Comparison of ENCODE assay signal across 15 cellular contexts in the genomic region with DNA sequence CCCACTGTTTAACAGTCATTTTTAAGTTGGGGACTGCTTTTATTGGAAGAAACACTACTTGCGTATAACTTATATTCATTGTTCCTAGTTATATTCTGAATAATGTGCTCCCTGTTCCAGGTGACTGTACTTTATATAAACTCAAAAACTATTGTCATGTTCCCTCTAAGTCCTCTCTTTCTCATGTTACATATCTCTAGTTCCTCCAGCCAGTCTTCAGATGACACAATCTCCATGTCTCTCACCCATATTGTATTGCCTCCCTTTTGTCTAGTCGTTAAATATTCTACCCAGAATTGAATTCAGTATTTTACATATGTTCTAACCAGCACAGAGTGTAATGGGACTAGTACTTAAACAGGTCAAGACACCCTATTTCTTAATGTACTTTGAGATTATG. TPM values are rescaled to one million over a fixed set of nuclear protein-coding genes. Genes with fewer than 3 reads are reported as not detected.
A peak's percentile ranks its signal among the peaks of the same experiment; 100 is the strongest.
DNase-seq lines count a peak whose midpoint lies in the region; ATAC-seq and TF ChIP-seq lines count a peak whose summit lies in the region.
"Had no signal": no experiment of that assay in that cellular context is flagged by ENCODE, and none has a peak within 500 bp of the region (broad histone marks: within the 10 kb centered on the region; RNA-seq: fewer than 3 reads in every experiment).

No MANE protein-coding gene starts in this region.

- H3K4me1 Mint-ChIP-seq in CD14-positive monocyte, result peaks cover 43% of the 10 kb centered on the region

- H3K4me3 ChIP-seq in gastrocnemius medialis, result no peak overlapping the region
- H3K4me3 ChIP-seq: GM23248, HAP-1 had no signal

- TF ChIP-seq POLR2A in gastrocnemius medialis (IDR thresholded peaks at IDR 0.05), result no peak

- intact Hi-C loops in CD14-positive monocyte (cut with micrococcal nuclease), result no loop called here
- intact Hi-C loops in gastrocnemius medialis (cut with DNase I; ENCODE audit: low total_unique reads), result no loop called here

- peak; percentile 14 to 27 for DNase-seq in AML-193 (lab: John Stamatoyannopoulos, UW)
- no peak for DNase-seq in CD14-positive monocyte (ENCODE audit: low spot score)
- peak; percentile 21 for DNase-seq in MV-4-11 (lab: John Stamatoyannopoulos, UW)
- DNase-seq in gastrocnemius medialis, result no peak
- DNase-seq in NCI-H446 treated with DMSO at 0.1 percent for 48 hours (lab: John Stamatoyannopoulos, UW), result no peak
- DNase-seq: ACHN; Calu3; CD8-positive, alpha-beta T cell; DMS53; DND-41; EL; GM23248 had no signal

- peaks cover 16 to 19% of the 10 kb centered on the region in 2 donors for H3K4me1 ChIP-seq in gastrocnemius medialis

- H3K27me3 Mint-ChIP-seq in CD14-positive monocyte (ENCODE audit: low read depth in 3 of 3), result no peaks in the 10 kb centered on the region

- TF ChIP-seq CTCF in CD14-positive monocyte (IDR thresholded peaks at IDR 0.05), result no peak
- no peak for TF ChIP-seq CTCF in gastrocnemius medialis (IDR thresholded peaks at IDR 0.05 in 4 of 5, conservative IDR thresholded peaks at IDR 0.05 in 1 of 5)

- H3K9me3 ChIP-seq in gastrocnemius medialis, result no peaks in the 10 kb centered on the region
- H3K9me3 ChIP-seq: HAP-1 had no signal

- no peaks in the 10 kb centered on the region for H3K36me3 ChIP-seq in gastrocnemius medialis

- peaks cover 8 to 12% of the 10 kb centered on the region in 2 donors for H3K36me3 Mint-ChIP-seq in CD14-positive monocyte

- H3K4me3 Mint-ChIP-seq in CD14-positive monocyte, result no peak overlapping the region
- H3K4me3 Mint-ChIP-seq: CD8-positive, alpha-beta T cell had no signal

- in situ Hi-C loops in gastrocnemius medialis (cut with MboI; ENCODE audit: low sequenced_read_pairs in 4 of 4), result no loop called here

- peaks cover 0 to 5% (median 2%) of the 10 kb centered on the region in 7 donors for H3K9me3 Mint-ChIP-seq in CD14-positive monocyte
- H3K9me3 Mint-ChIP-seq: CD8-positive, alpha-beta T cell had no signal

- no peaks in the 10 kb centered on the region for H3K27me3 ChIP-seq in gastrocnemius medialis

- peak overlapping the region in 6 of 7 donors; percentile 4 to 37 (median 24) for H3K27ac Mint-ChIP-seq in CD14-positive monocyte

- ATAC-seq in gastrocnemius medialis (peak in 1 of 2 donors; percentile 86), SK-N-SH treated with all-trans-retinoic acid at 6 μM for 48 hours (no peak)
- ATAC-seq: CD8-positive, alpha-beta T cell had no signal

- peak overlapping the region in 3 of 4 donors; percentile 46 to 63 (median 55) for H3K27ac ChIP-seq in gastrocnemius medialis
- H3K27ac ChIP-seq: C4-2B, GM23248 had no signal

TF ChIP-seq in SK-N-SH treated with all-trans-retinoic acid at 6 μM for 48 hours, 23 proteins besides CTCF, POLR2A, EP300 and RAD21:
- TF ChIP-seq, protein P1, sequence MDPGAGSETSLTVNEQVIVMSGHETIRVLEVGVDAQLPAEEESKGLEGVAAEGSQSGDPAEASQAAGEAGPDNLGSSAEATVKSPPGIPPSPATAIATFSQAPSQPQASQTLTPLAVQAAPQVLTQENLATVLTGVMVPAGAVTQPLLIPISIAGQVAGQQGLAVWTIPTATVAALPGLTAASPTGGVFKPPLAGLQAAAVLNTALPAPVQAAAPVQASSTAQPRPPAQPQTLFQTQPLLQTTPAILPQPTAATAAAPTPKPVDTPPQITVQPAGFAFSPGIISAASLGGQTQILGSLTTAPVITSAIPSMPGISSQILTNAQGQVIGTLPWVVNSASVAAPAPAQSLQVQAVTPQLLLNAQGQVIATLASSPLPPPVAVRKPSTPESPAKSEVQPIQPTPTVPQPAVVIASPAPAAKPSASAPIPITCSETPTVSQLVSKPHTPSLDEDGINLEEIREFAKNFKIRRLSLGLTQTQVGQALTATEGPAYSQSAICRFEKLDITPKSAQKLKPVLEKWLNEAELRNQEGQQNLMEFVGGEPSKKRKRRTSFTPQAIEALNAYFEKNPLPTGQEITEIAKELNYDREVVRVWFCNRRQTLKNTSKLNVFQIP (CRISPR knock-in tag; IDR thresholded peaks at IDR 0.05; ENCODE audit: borderline replicate concordance, low read depth), result no peak
- TF ChIP-seq CSRNP3 (CRISPR knock-in tag; IDR thresholded peaks at IDR 0.05) (no peak), TCF4 (CRISPR knock-in tag; IDR thresholded peaks at IDR 0.05; ENCODE audit: borderline replicate concordance) (no peak), ZNF8 (CRISPR knock-in tag; IDR thresholded peaks at IDR 0.05) (no peak), ISL1 (CRISPR knock-in tag; IDR thresholded peaks at IDR 0.05) (no peak), ESRRG (CRISPR knock-in tag; IDR thresholded peaks at IDR 0.05) (no peak), TOX (CRISPR knock-in tag; IDR thresholded peaks at IDR 0.05; ENCODE audit: borderline replicate concordance) (no peak), ARNTL (CRISPR knock-in tag; IDR thresholded peaks at IDR 0.05; ENCODE audit: borderline replicate concordance, low read depth) (no peak), ZC3H10 (CRISPR knock-in tag; IDR thresholded peaks at IDR 0.05) (no peak), CSDC2 (CRISPR knock-in tag; IDR thresholded peaks at IDR 0.05) (no peak), RARB (CRISPR knock-in tag; IDR thresholded peaks at IDR 0.05) (no peak), OSR1 (CRISPR knock-in tag; IDR thresholded peaks at IDR 0.05) (no peak), ZFP30 (CRISPR knock-in tag; IDR thresholded peaks at IDR 0.05) (no peak), GLIS3 (CRISPR knock-in tag; IDR thresholded peaks at IDR 0.05) (no peak), ZFP3 (CRISPR knock-in tag; IDR thresholded peaks at IDR 0.05) (no peak), ZNF70 (CRISPR knock-in tag; IDR thresholded peaks at IDR 0.05) (no peak), PPARA (CRISPR knock-in tag; IDR thresholded peaks at IDR 0.05; ENCODE audit: borderline replicate concordance) (no peak)
- TF ChIP-seq, protein P2, sequence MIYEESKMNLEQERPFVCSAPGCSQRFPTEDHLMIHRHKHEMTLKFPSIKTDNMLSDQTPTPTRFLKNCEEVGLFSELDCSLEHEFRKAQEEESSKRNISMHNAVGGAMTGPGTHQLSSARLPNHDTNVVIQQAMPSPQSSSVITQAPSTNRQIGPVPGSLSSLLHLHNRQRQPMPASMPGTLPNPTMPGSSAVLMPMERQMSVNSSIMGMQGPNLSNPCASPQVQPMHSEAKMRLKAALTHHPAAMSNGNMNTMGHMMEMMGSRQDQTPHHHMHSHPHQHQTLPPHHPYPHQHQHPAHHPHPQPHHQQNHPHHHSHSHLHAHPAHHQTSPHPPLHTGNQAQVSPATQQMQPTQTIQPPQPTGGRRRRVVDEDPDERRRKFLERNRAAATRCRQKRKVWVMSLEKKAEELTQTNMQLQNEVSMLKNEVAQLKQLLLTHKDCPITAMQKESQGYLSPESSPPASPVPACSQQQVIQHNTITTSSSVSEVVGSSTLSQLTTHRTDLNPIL (CRISPR knock-in tag; IDR thresholded peaks at IDR 0.05; ENCODE audit: low read depth), result no peak
- TF ChIP-seq, protein P3, sequence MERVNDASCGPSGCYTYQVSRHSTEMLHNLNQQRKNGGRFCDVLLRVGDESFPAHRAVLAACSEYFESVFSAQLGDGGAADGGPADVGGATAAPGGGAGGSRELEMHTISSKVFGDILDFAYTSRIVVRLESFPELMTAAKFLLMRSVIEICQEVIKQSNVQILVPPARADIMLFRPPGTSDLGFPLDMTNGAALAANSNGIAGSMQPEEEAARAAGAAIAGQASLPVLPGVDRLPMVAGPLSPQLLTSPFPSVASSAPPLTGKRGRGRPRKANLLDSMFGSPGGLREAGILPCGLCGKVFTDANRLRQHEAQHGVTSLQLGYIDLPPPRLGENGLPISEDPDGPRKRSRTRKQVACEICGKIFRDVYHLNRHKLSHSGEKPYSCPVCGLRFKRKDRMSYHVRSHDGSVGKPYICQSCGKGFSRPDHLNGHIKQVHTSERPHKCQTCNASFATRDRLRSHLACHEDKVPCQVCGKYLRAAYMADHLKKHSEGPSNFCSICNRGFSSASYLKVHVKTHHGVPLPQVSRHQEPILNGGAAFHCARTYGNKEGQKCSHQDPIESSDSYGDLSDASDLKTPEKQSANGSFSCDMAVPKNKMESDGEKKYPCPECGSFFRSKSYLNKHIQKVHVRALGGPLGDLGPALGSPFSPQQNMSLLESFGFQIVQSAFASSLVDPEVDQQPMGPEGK (CRISPR knock-in tag; IDR thresholded peaks at IDR 0.05; ENCODE audit: borderline replicate concordance), result no peak

RNA-seq across cellular contexts. Expression of gene VAMP7, which starts 5.3 kb away (rescaled TPM):
- 10 to 100 TPM; 67.5 to 88.8 TPM for polyA plus RNA-seq in CD14-positive monocyte
- total RNA-seq in gastrocnemius medialis, result 10 to 100 TPM; 21.6 to 41.4 (median 32.2) TPM

Comparison
In these comparisons a context has a peak if more than half of its experiments do, and no peak if none do; other contexts are left out.
1. DNase-seq: peak in AML-193 (2 of 2) and MV-4-11 (single experiment); none in CD14-positive monocyte (single experiment), gastrocnemius medialis (0 of 2) and NCI-H446 treated with DMSO at 0.1 percent for 48 hours (single experiment).